ENCODE assay signal across 18 cellular contexts in the genomic region with DNA sequence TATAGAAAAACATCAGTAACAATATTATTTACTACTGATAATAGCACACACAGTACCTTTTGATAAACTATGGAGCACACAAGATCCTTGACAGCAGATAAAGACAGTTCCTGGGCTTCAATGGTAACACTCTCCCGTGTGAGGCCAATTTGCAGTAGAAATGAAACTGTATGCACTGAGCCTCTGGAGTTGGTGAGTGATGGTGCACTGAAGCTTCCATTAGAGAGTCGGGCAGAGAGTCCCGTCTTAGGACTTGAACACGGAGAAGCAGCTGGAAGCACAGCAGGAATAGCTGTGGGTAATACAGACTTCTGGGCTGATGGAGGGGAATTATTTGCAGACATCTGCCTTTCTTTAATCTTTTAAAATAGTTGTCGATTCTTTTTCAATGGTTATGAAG. TPM values are rescaled to one million over a fixed set of nuclear protein-coding genes. Genes with fewer than 3 reads are reported as not detected.
A peak's percentile ranks its signal among the peaks of the same experiment; 100 is the strongest.
DNase-seq lines count a peak whose midpoint lies in the region; ATAC-seq and TF ChIP-seq lines count a peak whose summit lies in the region.
"Had no signal": no experiment of that assay in that cellular context is flagged by ENCODE, and none has a peak within 500 bp of the region (broad histone marks: within the 10 kb centered on the region; RNA-seq: fewer than 3 reads in every experiment).

No MANE protein-coding gene starts in this region.

- no peaks in the 10 kb centered on the region for H3K9me3 Mint-ChIP-seq in activated naive CD8-positive, alpha-beta T cell (ENCODE audit: low read depth)
- no peaks in the 10 kb centered on the region for H3K9me3 Mint-ChIP-seq in activated naive CD8-positive, alpha-beta T cell treated with anti-CD3 and anti-CD28 coated beads for 36 hours
- no peaks in the 10 kb centered on the region for H3K9me3 Mint-ChIP-seq in glutamatergic neuron (ENCODE audit: unreplicated experiment)

- H3K4me3 ChIP-seq in coronary artery, result no peak overlapping the region

- H3K27ac ChIP-seq in coronary artery, result no peak overlapping the region
- H3K27ac ChIP-seq: RWPE1 had no signal

- peak overlapping the region; percentile 28 for H3K27ac Mint-ChIP-seq in activated naive CD8-positive, alpha-beta T cell
- H3K27ac Mint-ChIP-seq in activated naive CD8-positive, alpha-beta T cell treated with anti-CD3 and anti-CD28 coated beads for 36 hours, result no peak overlapping the region
- H3K27ac Mint-ChIP-seq in glutamatergic neuron (ENCODE audit: unreplicated experiment), result peak overlapping the region; percentile 56

- ATAC-seq in left colon, result no peak
- no peak for ATAC-seq in HG03342 (IDR thresholded peaks at IDR 0.05; ENCODE audit: unreplicated experiment)

- no peaks in the 10 kb centered on the region for H3K27me3 Mint-ChIP-seq in activated naive CD8-positive, alpha-beta T cell
- H3K27me3 Mint-ChIP-seq in activated naive CD8-positive, alpha-beta T cell treated with anti-CD3 and anti-CD28 coated beads for 36 hours, result no peaks in the 10 kb centered on the region
- H3K27me3 Mint-ChIP-seq in glutamatergic neuron (ENCODE audit: unreplicated experiment), result no peaks in the 10 kb centered on the region

- TF ChIP-seq CTCF in glutamatergic neuron (IDR thresholded peaks at IDR 0.05; ENCODE audit: partially characterized antibody, unreplicated experiment) (no peak), coronary artery (IDR thresholded peaks at IDR 0.05) (no peak)

- DNase-seq in activated naive CD8-positive, alpha-beta T cell treated with anti-CD3 and anti-CD28 coated beads for 36 hours, result no peak
- DNase-seq in SK-MEL-5 (ENCODE audit: low read depth, low spot score) (peak; percentile 75), glutamatergic neuron (no peak), left colon (no peak), coronary artery (ENCODE audit: low spot score) (no peak), NCI-H510A treated with DMSO at 0.1 percent for 48 hours (lab: John Stamatoyannopoulos, UW) (no peak)
- DNase-seq: 8988T; DMS79 treated with DMSO at 0.1 percent for 48 hours; HCEC 1CT; MV-4-11; NCI-H1694 treated with DMSO at 0.1 percent for 48 hours; NCI-H748 treated with DMSO at 0.1 percent for 48 hours; NK-92 treated with Interleukin-12 subunit alpha and Interleukin-12 subunit beta, amount 100 ng/mL, for 24 hours; SIG-M5 had no signal

- H3K4me3 Mint-ChIP-seq in activated naive CD8-positive, alpha-beta T cell, result no peak overlapping the region
- no peak overlapping the region for H3K4me3 Mint-ChIP-seq in activated naive CD8-positive, alpha-beta T cell treated with anti-CD3 and anti-CD28 coated beads for 36 hours
- no peak overlapping the region for H3K4me3 Mint-ChIP-seq in glutamatergic neuron (ENCODE audit: unreplicated experiment)

- H3K4me1 Mint-ChIP-seq in activated naive CD8-positive, alpha-beta T cell (ENCODE audit: low read depth), result peaks cover 83% of the 10 kb centered on the region
- H3K4me1 Mint-ChIP-seq in activated naive CD8-positive, alpha-beta T cell treated with anti-CD3 and anti-CD28 coated beads for 36 hours, result peaks cover 61% of the 10 kb centered on the region
- H3K4me1 Mint-ChIP-seq in glutamatergic neuron (ENCODE audit: low read depth, unreplicated experiment), result peaks cover 52% of the 10 kb centered on the region

- peaks cover 22% of the 10 kb centered on the region for H3K36me3 Mint-ChIP-seq in activated naive CD8-positive, alpha-beta T cell
- H3K36me3 Mint-ChIP-seq in activated naive CD8-positive, alpha-beta T cell treated with anti-CD3 and anti-CD28 coated beads for 36 hours, result peaks cover 35% of the 10 kb centered on the region
- no peaks in the 10 kb centered on the region for H3K36me3 Mint-ChIP-seq in glutamatergic neuron (ENCODE audit: unreplicated experiment)

- in situ Hi-C loops in SK-MEL-5 (cut with HindIII; ENCODE audit: low pct_unique_long_range_greater_than_20kb, low sequenced_read_pairs), result no loop called here

- intact Hi-C loops in left colon (cut with DNase I, micrococcal nuclease), result no loop called here

RNA-seq across cellular contexts. Expression of a gene that starts 8.5 kb away (rescaled TPM):
- 10 to 100 TPM; 41.7 to 42.1 TPM for total RNA-seq in activated naive CD8-positive, alpha-beta T cell treated with anti-CD3 and anti-CD28 coated beads for 36 hours
- total RNA-seq in SK-MEL-5 (2014; rRNA removed; shearing (Covaris generic)), result 440 and 449 TPM in 2 replicates
- 173 and 283 TPM in 2 replicates for polyA plus RNA-seq in SK-MEL-5 (2015; cell fraction: cytosol; rRNA removed)
- 328 and 374 TPM in 2 replicates for polyA plus RNA-seq in SK-MEL-5 (2015; cell fraction: nucleus; rRNA removed)
- 47.9 TPM for total RNA-seq in glutamatergic neuron (ENCODE audit: unreplicated experiment)
- 10 to 100 TPM; 16.8 to 23.5 TPM for total RNA-seq in left colon

RNA-seq across cellular contexts. Expression of a gene that starts 28.2 kb away (rescaled TPM):
- 1 to 10 TPM; 2.5 to 3.0 TPM for total RNA-seq in activated naive CD8-positive, alpha-beta T cell treated with anti-CD3 and anti-CD28 coated beads for 36 hours
- total RNA-seq in SK-MEL-5 (2014; rRNA removed; shearing (Covaris generic)), result 2,187 and 2,298 TPM in 2 replicates
- 1,483 and 1,520 TPM in 2 replicates for polyA plus RNA-seq in SK-MEL-5 (2015; cell fraction: cytosol; rRNA removed)
- 229 and 235 TPM in 2 replicates for polyA plus RNA-seq in SK-MEL-5 (2015; cell fraction: nucleus; rRNA removed)
- total RNA-seq in glutamatergic neuron (ENCODE audit: unreplicated experiment) (7.4 TPM), left colon (1 to 10 TPM; 4.2 to 7.9 TPM)
- total RNA-seq: G401 had no signal

Comparison
In these comparisons a context has a peak if more than half of its experiments do, and no peak if none do; other contexts are left out.
1. RNA of a gene that starts 28.2 kb away (total RNA-seq): 2,187 to 2,298 TPM in SK-MEL-5; 4.2 to 7.9 TPM in left colon, 7.4 TPM in glutamatergic neuron (single experiment) and 2.5 to 3.0 TPM in activated naive CD8-positive, alpha-beta T cell treated with anti-CD3 and anti-CD28 coated beads for 36 hours; every median in the first group is over 100 times any median in the second.